Comparison of ENCODE assay signal across 1 cellular context in genomic region chr19:13848811-13849241, GRCh38.
TF ChIP-seq lines count a peak whose summit lies in the region.

No MANE protein-coding gene starts in this region.

TF ChIP-seq in H1, 55 proteins besides CTCF, POLR2A, EP300 and RAD21:
- TF ChIP-seq CREB1 (IDR thresholded peaks at IDR 0.05), result no peak
- TF ChIP-seq MAFK (IDR thresholded peaks at IDR 0.05; ENCODE audit: low read depth, low read length), result no peak
- TF ChIP-seq HDAC2 (IDR thresholded peaks at IDR 0.05; ENCODE audit: borderline replicate concordance in 1 of 2, low read depth in 2 of 2, low read length in 2 of 2), result no peak
- no peak for TF ChIP-seq TBP (IDR thresholded peaks at IDR 0.05; ENCODE audit: low read depth, low read length)
- TF ChIP-seq CBX8 (IDR thresholded peaks at IDR 0.05; ENCODE audit: borderline replicate concordance, low read depth, low read length), result no peak
- TF ChIP-seq RFX5 (IDR thresholded peaks at IDR 0.05; ENCODE audit: borderline replicate concordance, low read depth, low read length), result no peak
- TF ChIP-seq RXRA (IDR thresholded peaks at IDR 0.05; ENCODE audit: insufficient read depth, low read depth, low read length), result no peak
- TF ChIP-seq SIN3A (conservative IDR thresholded peaks at IDR 0.05 in 1 of 2, IDR thresholded peaks at IDR 0.05 in 1 of 2; ENCODE audit: low read depth in 1 of 2, low read length in 2 of 2), result no peak
TF ChIP-seq in H1: peak in this region for 0.
